In genomic region chr20:11891827-11892521, GRCh38 we compare ENCODE assay signal across 8 cellular contexts. TPM values are rescaled to one million over a fixed set of nuclear protein-coding genes. Genes with fewer than 3 reads are reported as not detected.
A peak's percentile ranks its signal among the peaks of the same experiment; 100 is the strongest.
DNase-seq lines count a peak whose midpoint lies in the region; ATAC-seq and TF ChIP-seq lines count a peak whose summit lies in the region.

No MANE protein-coding gene starts in this region.

- POLR2A ChIA-PET in naive thymus-derived CD4-positive, alpha-beta T cell (lab: Charles Lee): interaction anchor here (0.7 kb wide), 1 partner anchor 1251 kb away, joined by 3 read pairs; no protein-coding TSS in a partner anchor

- intact Hi-C loops in naive thymus-derived CD4-positive, alpha-beta T cell (cut with micrococcal nuclease): loop anchor here (1.0 to 10.0 kb wide), 7 partner anchors 20 to 1893 kb away; partner anchors contain the start of genes ESF1 (in 1 of the 2), JAG1 (in 1 of the 2), MKKS (in 1 of the 2) and NDUFAF5 (in 1 of the 2)
- intact Hi-C loops in tibial artery (cut with DNase I; ENCODE audit: low total_unique reads): no loop called here

- DNase-seq in activated gamma-delta T cell treated with Interleukin-2 at 50 U/mL for 16 hours: peak; percentile 30
- no peak for DNase-seq in activated gamma-delta T cell (lab: John Stamatoyannopoulos, UW)
- DNase-seq in NCI-H524 treated with DMSO at 0.1 percent for 48 hours (lab: John Stamatoyannopoulos, UW): peak; percentile 37
- peak; percentile 20 for DNase-seq in activated T-cell treated with anti-CD3 and anti-CD28 coated beads for 4 hours
- peak; percentile 73 for DNase-seq in fibroblast of pulmonary artery (ENCODE audit: low read depth)
- DNase-seq in naive thymus-derived CD4-positive, alpha-beta T cell: peak in 8 of 9 donors; percentile 27 to 70 (median 56)
- DNase-seq in tibial artery: peak in 1 of 2 donors; percentile 50

- H3K4me1 ChIP-seq in naive thymus-derived CD4-positive, alpha-beta T cell (ENCODE audit: control insufficient read depth in 2 of 2, insufficient read depth in 2 of 2, low read length in 2 of 2): no peaks in the 10 kb centered on the region
- peaks cover 0 to 24% (median 15%) of the 10 kb centered on the region in 4 donors for H3K4me1 ChIP-seq in tibial artery

- no peaks in the 10 kb centered on the region for H3K9me3 ChIP-seq in naive thymus-derived CD4-positive, alpha-beta T cell (ENCODE audit: control insufficient read depth in 2 of 3, low read length in 3 of 3)
- H3K9me3 ChIP-seq in tibial artery: no peaks in the 10 kb centered on the region

- peak overlapping the region; percentile 42 for H3K27ac ChIP-seq in naive thymus-derived CD4-positive, alpha-beta T cell (ENCODE audit: low read depth, low read length)
- peak overlapping the region; percentile 82 to 93 for H3K27ac ChIP-seq in tibial artery

- no peak for TF ChIP-seq CTCF in fibroblast of pulmonary artery (IDR thresholded peaks at IDR 0.05; ENCODE audit: low read length, missing control alignments)
- no peak for TF ChIP-seq CTCF in tibial artery (IDR thresholded peaks at IDR 0.05)

- peak overlapping the region; percentile 73 to 90 (median 86) for H3K4me3 Mint-ChIP-seq in naive thymus-derived CD4-positive, alpha-beta T cell

- ATAC-seq in HG03196 (IDR thresholded peaks at IDR 0.05; ENCODE audit: unreplicated experiment): peak; percentile 59
- ATAC-seq in naive thymus-derived CD4-positive, alpha-beta T cell: peak; percentile 59

- peak overlapping the region in 8 of 9 donors; percentile 18 to 90 (median 58) for H3K27ac Mint-ChIP-seq in naive thymus-derived CD4-positive, alpha-beta T cell

- H3K4me3 ChIP-seq in fibroblast of pulmonary artery (replicated peaks; ENCODE audit: low read depth, low read length): peak overlapping the region; percentile 66
- H3K4me3 ChIP-seq in naive thymus-derived CD4-positive, alpha-beta T cell (ENCODE audit: low read length): peak overlapping the region; percentile 52
- peak overlapping the region; percentile 90 for H3K4me3 ChIP-seq in tibial artery

- H3K27me3 Mint-ChIP-seq in naive thymus-derived CD4-positive, alpha-beta T cell: peaks cover 0 to 27% (median 19%) of the 10 kb centered on the region in 5 donors

- H3K36me3 ChIP-seq in naive thymus-derived CD4-positive, alpha-beta T cell (ENCODE audit: control insufficient read depth in 2 of 3, insufficient read depth in 3 of 3, low read length in 3 of 3): no peaks in the 10 kb centered on the region
- H3K36me3 ChIP-seq in tibial artery: no peaks in the 10 kb centered on the region

- peaks cover 0 to 2% (median 0%) of the 10 kb centered on the region in 11 donors for H3K9me3 Mint-ChIP-seq in naive thymus-derived CD4-positive, alpha-beta T cell

- CTCF ChIA-PET in naive thymus-derived CD4-positive, alpha-beta T cell (lab: Charles Lee): interaction anchor here (0.8 kb wide), 1 partner anchor 67 kb away, joined by 5 read pairs; no protein-coding TSS in a partner anchor

- no peaks in the 10 kb centered on the region for H3K27me3 ChIP-seq in naive thymus-derived CD4-positive, alpha-beta T cell (ENCODE audit: control insufficient read depth in 2 of 2, insufficient read depth in 2 of 2, low read length in 2 of 2)
- no peaks in the 10 kb centered on the region for H3K27me3 ChIP-seq in tibial artery

- H3K4me1 Mint-ChIP-seq in naive thymus-derived CD4-positive, alpha-beta T cell: peaks cover 0 to 31% (median 21%) of the 10 kb centered on the region in 7 donors

- no peaks in the 10 kb centered on the region for H3K36me3 Mint-ChIP-seq in naive thymus-derived CD4-positive, alpha-beta T cell

RNA-seq across cellular contexts. Expression of gene BTBD3, which starts 25.7 kb away (rescaled TPM):
- 1 to 10 TPM; 1.6 to 6.1 (median 3.0) TPM for total RNA-seq in naive thymus-derived CD4-positive, alpha-beta T cell
- polyA plus RNA-seq in naive thymus-derived CD4-positive, alpha-beta T cell: 1 to 10 TPM; 1.8 to 2.0 TPM
